Comparison of ENCODE assay signal across 29 cellular contexts in genomic region chr5:2833513-2833912, GRCh38.
"Had no signal": no experiment of that assay in that cellular context is flagged by ENCODE, and none has a peak within 500 bp of the region (broad histone marks: within the 10 kb centered on the region; RNA-seq: fewer than 3 reads in every experiment).

No MANE protein-coding gene starts in this region.

- H3K27me3 Mint-ChIP-seq: activated B cell treated with CpG ODN at 0.5 μM for 24 hours; activated CD8-positive, alpha-beta memory T cell treated with anti-CD3 and anti-CD28 coated beads, Interleukin-2, amount 10 ng/mL, durations not matched to agents 7 days and 5 days; activated naive CD8-positive, alpha-beta T cell; stimulated activated naive CD8-positive, alpha-beta T cell treated with anti-CD3 and anti-CD28 coated beads, Interleukin-15, amount 100 ng/mL, for 72 hours; T-cell had no signal

- H3K9me3 ChIP-seq: neutrophil, ovary, upper lobe of right lung had no signal

- H3K36me3 ChIP-seq: neutrophil, ovary, upper lobe of right lung had no signal

- H3K27me3 ChIP-seq: neutrophil, ovary had no signal

- ATAC-seq: activated CD8-positive, alpha-beta memory T cell treated with anti-CD3 and anti-CD28 coated beads, Interleukin-2, amount 10 ng/mL, durations not matched to agents 7 days and 5 days; activated CD8-positive, alpha-beta T cell treated with anti-CD3 and anti-CD28 coated beads, Interleukin-2, amount 10 ng/mL, durations not matched to agents 7 days and 5 days; left colon; naive thymus-derived CD4-positive, alpha-beta T cell; sciatic nerve; stimulated activated effector memory CD8-positive, alpha-beta T cell treated with anti-CD3 and anti-CD28 coated beads, Interleukin-12 subunit alpha, Interleukin-12 subunit beta, amount 100 ng/mL, for 72 hours; stimulated activated naive CD8-positive, alpha-beta T cell treated with anti-CD3 and anti-CD28 coated beads, Interleukin-15, amount 100 ng/mL, for 72 hours; T-cell; upper lobe of right lung had no signal

- H3K4me3 Mint-ChIP-seq: activated B cell treated with CpG ODN at 0.5 μM for 24 hours; activated CD8-positive, alpha-beta memory T cell treated with anti-CD3 and anti-CD28 coated beads, Interleukin-2, amount 10 ng/mL, durations not matched to agents 7 days and 5 days; activated CD8-positive, alpha-beta T cell treated with anti-CD3 and anti-CD28 coated beads, Interleukin-2, amount 10 ng/mL, durations not matched to agents 7 days and 5 days; activated naive CD8-positive, alpha-beta T cell; immature natural killer cell; naive thymus-derived CD4-positive, alpha-beta T cell; stimulated activated effector memory CD8-positive, alpha-beta T cell treated with anti-CD3 and anti-CD28 coated beads, Interleukin-12 subunit alpha, Interleukin-12 subunit beta, amount 100 ng/mL, for 72 hours; stimulated activated naive CD8-positive, alpha-beta T cell treated with anti-CD3 and anti-CD28 coated beads, Interleukin-15, amount 100 ng/mL, for 72 hours; T-cell; T-helper 2 cell treated with Interferon-gamma antibody and Interleukin-4, amounts not matched to agents 5 μg/mL and 100 μg/mL, for 36 hours had no signal

- H3K27ac ChIP-seq: epithelial cell of prostate, neutrophil, ovary, skin epidermis, upper lobe of right lung had no signal

- H3K27ac Mint-ChIP-seq: activated B cell treated with CpG ODN at 0.5 μM for 24 hours; activated CD8-positive, alpha-beta memory T cell treated with anti-CD3 and anti-CD28 coated beads, Interleukin-2, amount 10 ng/mL, durations not matched to agents 7 days and 5 days; activated CD8-positive, alpha-beta T cell treated with anti-CD3 and anti-CD28 coated beads, Interleukin-2, amount 10 ng/mL, durations not matched to agents 7 days and 5 days; activated naive CD8-positive, alpha-beta T cell; activated T-helper 2 cell treated with anti-CD3 and anti-CD28 coated beads, Interferon-gamma antibody, Interleukin-2, Interleukin-4, amounts not matched to agents 10 μg/mL and 5 μg/mL and 100 μg/mL, durations not matched to agents 14 hours and 24 hours and 36 hours; immature natural killer cell; naive thymus-derived CD4-positive, alpha-beta T cell; progenitor cell of endocrine pancreas; stimulated activated effector memory CD8-positive, alpha-beta T cell treated with anti-CD3 and anti-CD28 coated beads, Interleukin-12 subunit alpha, Interleukin-12 subunit beta, amount 100 ng/mL, for 72 hours; stimulated activated naive CD8-positive, alpha-beta T cell treated with anti-CD3 and anti-CD28 coated beads, Interleukin-15, amount 100 ng/mL, for 72 hours; T-cell; T-helper 2 cell treated with Interferon-gamma antibody and Interleukin-4, amounts not matched to agents 5 μg/mL and 100 μg/mL, for 36 hours had no signal

- H3K4me3 ChIP-seq: ovary, skin epidermis, upper lobe of right lung had no signal

- H3K4me1 ChIP-seq: upper lobe of right lung had no signal

- DNase-seq: activated B cell treated with CpG ODN at 0.5 μM for 24 hours; activated CD4-positive, alpha-beta T cell treated with anti-CD3 and anti-CD28 coated beads, Interleukin-2, amount 50 U/mL, for 1 hour; activated CD8-positive, alpha-beta memory T cell treated with anti-CD3 and anti-CD28 coated beads, Interleukin-2, amount 10 ng/mL, durations not matched to agents 7 days and 5 days; activated CD8-positive, alpha-beta T cell treated with anti-CD3 and anti-CD28 coated beads, Interleukin-2, amount 10 ng/mL, durations not matched to agents 7 days and 5 days; activated naive CD4-positive, alpha-beta T cell; activated T-cell treated with anti-CD3 and anti-CD28 coated beads, Interleukin-2, amount 50 U/mL, for 48 hours; anterior cingulate cortex; dermis blood vessel endothelial cell; effector CD4-positive, alpha-beta T cell; immature natural killer cell; kidney; left colon; midbrain; naive thymus-derived CD4-positive, alpha-beta T cell; ovary; stimulated activated CD4-positive, alpha-beta T cell treated with anti-CD3 and anti-CD28 coated beads, Interleukin-4, amount 100 ng/mL, for 24 hours; stimulated activated naive CD8-positive, alpha-beta T cell treated with anti-CD3 and anti-CD28 coated beads, Interleukin-15, amount 100 ng/mL, for 72 hours; substantia nigra; T-cell; upper lobe of right lung had no signal

- H3K36me3 Mint-ChIP-seq: activated CD8-positive, alpha-beta memory T cell treated with anti-CD3 and anti-CD28 coated beads, Interleukin-2, amount 10 ng/mL, durations not matched to agents 7 days and 5 days; activated naive CD8-positive, alpha-beta T cell; immature natural killer cell; naive thymus-derived CD4-positive, alpha-beta T cell; stimulated activated effector memory CD8-positive, alpha-beta T cell treated with anti-CD3 and anti-CD28 coated beads, Interleukin-12 subunit alpha, Interleukin-12 subunit beta, amount 100 ng/mL, for 72 hours; T-cell had no signal

- H3K4me1 Mint-ChIP-seq: activated B cell treated with CpG ODN at 0.5 μM for 24 hours; activated CD8-positive, alpha-beta memory T cell treated with anti-CD3 and anti-CD28 coated beads, Interleukin-2, amount 10 ng/mL, durations not matched to agents 7 days and 5 days; immature natural killer cell; naive thymus-derived CD4-positive, alpha-beta T cell; stimulated activated effector memory CD8-positive, alpha-beta T cell treated with anti-CD3 and anti-CD28 coated beads, Interleukin-12 subunit alpha, Interleukin-12 subunit beta, amount 100 ng/mL, for 72 hours; stimulated activated naive CD8-positive, alpha-beta T cell treated with anti-CD3 and anti-CD28 coated beads, Interleukin-15, amount 100 ng/mL, for 72 hours; T-cell had no signal
